ENCODE assay signal across 1 cellular context in the genomic region with DNA sequence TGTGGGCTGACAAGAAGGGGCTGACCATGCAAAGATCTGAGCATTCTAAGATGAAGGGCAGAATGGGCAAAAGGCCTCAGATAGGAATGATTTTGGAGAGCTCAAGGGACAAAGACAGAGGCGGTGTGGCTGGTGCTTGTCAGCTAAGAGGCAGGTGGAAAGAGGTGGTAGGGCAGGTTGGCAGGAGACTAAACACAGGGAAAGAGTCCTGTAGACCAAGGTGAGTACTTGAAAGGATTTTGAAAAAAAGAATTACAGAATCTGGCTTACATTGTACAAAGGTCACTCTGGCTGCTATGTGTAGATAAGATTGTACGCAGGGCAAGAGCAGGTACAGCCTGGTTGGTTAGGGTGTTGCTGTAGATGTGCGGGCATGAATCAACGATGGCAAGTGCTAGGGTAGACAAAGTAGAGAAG.
TF ChIP-seq lines count a peak whose summit lies in the region.

No MANE protein-coding gene starts in this region.

TF ChIP-seq in HepG2, 621 proteins besides CTCF, POLR2A, EP300 and RAD21 (continued from another document):
- TF ChIP-seq, protein P1, sequence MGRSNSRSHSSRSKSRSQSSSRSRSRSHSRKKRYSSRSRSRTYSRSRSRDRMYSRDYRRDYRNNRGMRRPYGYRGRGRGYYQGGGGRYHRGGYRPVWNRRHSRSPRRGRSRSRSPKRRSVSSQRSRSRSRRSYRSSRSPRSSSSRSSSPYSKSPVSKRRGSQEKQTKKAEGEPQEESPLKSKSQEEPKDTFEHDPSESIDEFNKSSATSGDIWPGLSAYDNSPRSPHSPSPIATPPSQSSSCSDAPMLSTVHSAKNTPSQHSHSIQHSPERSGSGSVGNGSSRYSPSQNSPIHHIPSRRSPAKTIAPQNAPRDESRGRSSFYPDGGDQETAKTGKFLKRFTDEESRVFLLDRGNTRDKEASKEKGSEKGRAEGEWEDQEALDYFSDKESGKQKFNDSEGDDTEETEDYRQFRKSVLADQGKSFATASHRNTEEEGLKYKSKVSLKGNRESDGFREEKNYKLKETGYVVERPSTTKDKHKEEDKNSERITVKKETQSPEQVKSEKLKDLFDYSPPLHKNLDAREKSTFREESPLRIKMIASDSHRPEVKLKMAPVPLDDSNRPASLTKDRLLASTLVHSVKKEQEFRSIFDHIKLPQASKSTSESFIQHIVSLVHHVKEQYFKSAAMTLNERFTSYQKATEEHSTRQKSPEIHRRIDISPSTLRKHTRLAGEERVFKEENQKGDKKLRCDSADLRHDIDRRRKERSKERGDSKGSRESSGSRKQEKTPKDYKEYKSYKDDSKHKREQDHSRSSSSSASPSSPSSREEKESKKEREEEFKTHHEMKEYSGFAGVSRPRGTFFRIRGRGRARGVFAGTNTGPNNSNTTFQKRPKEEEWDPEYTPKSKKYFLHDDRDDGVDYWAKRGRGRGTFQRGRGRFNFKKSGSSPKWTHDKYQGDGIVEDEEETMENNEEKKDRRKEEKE (IDR thresholded peaks at IDR 0.05), result no peak
- no peak for TF ChIP-seq ZBTB25 (CRISPR knock-in tag; IDR thresholded peaks at IDR 0.05)
- no peak for TF ChIP-seq SP1 (IDR thresholded peaks at IDR 0.05)
- TF ChIP-seq SP1 (CRISPR knock-in tag; IDR thresholded peaks at IDR 0.05), result no peak
TF ChIP-seq in HepG2: peak in this region for 103.
